ENCODE assay signal across 11 cellular contexts in genomic region chr3:113546414-113546893, GRCh38. TPM values are rescaled to one million over a fixed set of nuclear protein-coding genes. Genes with fewer than 3 reads are reported as not detected.
A peak's percentile ranks its signal among the peaks of the same experiment; 100 is the strongest.
DNase-seq lines count a peak whose midpoint lies in the region; ATAC-seq and TF ChIP-seq lines count a peak whose summit lies in the region.
"Had no signal": no experiment of that assay in that cellular context is flagged by ENCODE, and none has a peak within 500 bp of the region (broad histone marks: within the 10 kb centered on the region; RNA-seq: fewer than 3 reads in every experiment).

No MANE protein-coding gene starts in this region.

- peaks cover 14% of the 10 kb centered on the region for H3K4me1 ChIP-seq in OCI-LY3 (ENCODE audit: low read length)
- H3K4me1 ChIP-seq in vagina = peaks cover 8% of the 10 kb centered on the region

- H3K27ac ChIP-seq in OCI-LY3 (ENCODE audit: low read length) = no peak overlapping the region
- no peak overlapping the region for H3K27ac ChIP-seq in vagina
- H3K27ac ChIP-seq: neutrophil had no signal

- no peak overlapping the region for H3K9ac ChIP-seq in OCI-LY3 (ENCODE audit: low read length)

- intact Hi-C loops in vagina (cut with DNase I) = no loop called here

- H3K36me3 ChIP-seq in OCI-LY3 (replicated peaks; ENCODE audit: low read depth, low read length) (no peaks in the 10 kb centered on the region), vagina (no peaks in the 10 kb centered on the region)
- H3K36me3 ChIP-seq: neutrophil had no signal

- DNase-seq in GM12864 (ENCODE audit: low read depth) (peak; percentile 62), NCI-H2196 (lab: John Stamatoyannopoulos, UW; ENCODE audit: unreplicated experiment) (no peak), T1000 (lab: John Stamatoyannopoulos, UW) (no peak), SW 1271 (lab: John Stamatoyannopoulos, UW) (no peak), vagina (ENCODE audit: extremely low spot score in 2 of 2) (no peak)
- DNase-seq: activated CD8-positive, alpha-beta memory T cell treated with anti-CD3 and anti-CD28 coated beads for 24 hours; NCI-H82 had no signal

- ATAC-seq in GM19351 (IDR thresholded peaks at IDR 0.05; ENCODE audit: unreplicated experiment) (peak; percentile 92), HG02970 (IDR thresholded peaks at IDR 0.05; ENCODE audit: low FRiP score, unreplicated experiment) (peak; percentile 58)

- H3K9me3 ChIP-seq in OCI-LY3 (ENCODE audit: insufficient read depth, low read length) (0 out of 2 replicates have a peak, but pooled peaks cover 2% of the 10 kb centered on the region), vagina (no peaks in the 10 kb centered on the region)
- H3K9me3 ChIP-seq: neutrophil had no signal

- no peaks in the 10 kb centered on the region for H4K20me1 ChIP-seq in OCI-LY3 (ENCODE audit: insufficient read depth, low read length)

- TF ChIP-seq CTCF in GM12864 (IDR thresholded peaks at IDR 0.05; ENCODE audit: low read depth, low read length, missing control alignments) = no peak
- TF ChIP-seq CTCF in OCI-LY3 (IDR thresholded peaks at IDR 0.05; ENCODE audit: low read depth, low read length) = no peak
- TF ChIP-seq CTCF in vagina (IDR thresholded peaks at IDR 0.05) = no peak

- H2AFZ ChIP-seq in OCI-LY3 (ENCODE audit: low read depth, low read length) = 0 out of 2 replicates have a peak overlapping the region, but pooled peaks have one; percentile 40

- H3K4me3 ChIP-seq in GM12864 (ENCODE audit: low read depth, low read length) = no peak overlapping the region; the same call in 1 of the 2 replicates
- peak overlapping the region; percentile 20 for H3K4me3 ChIP-seq in OCI-LY3 (ENCODE audit: low read length)
- no peak overlapping the region for H3K4me3 ChIP-seq in vagina

- H3K27me3 ChIP-seq in OCI-LY3 (ENCODE audit: low read depth, low read length) (no peaks in the 10 kb centered on the region), vagina (no peaks in the 10 kb centered on the region)
- H3K27me3 ChIP-seq: neutrophil had no signal

- no peak for TF ChIP-seq POLR2A in vagina (IDR thresholded peaks at IDR 0.05)

- peak overlapping the region; percentile 42 for H3K4me2 ChIP-seq in OCI-LY3 (ENCODE audit: low read length)

- no peaks in the 10 kb centered on the region for H3K79me2 ChIP-seq in OCI-LY3 (ENCODE audit: low read length)

RNA-seq across cellular contexts. Expression of gene SIDT1, which starts 14.1 kb away (rescaled TPM):
- 44.0 TPM for total RNA-seq in vagina

RNA-seq across cellular contexts. Expression of gene SPICE1, which starts 31.5 kb away (rescaled TPM):
- 26.8 TPM for total RNA-seq in vagina
